8 cellular contexts compared by ENCODE assay signal in genomic region chr2:237904806-237905599, GRCh38. TPM values are rescaled to one million over a fixed set of nuclear protein-coding genes. Genes with fewer than 3 reads are reported as not detected.
DNase-seq lines count a peak whose midpoint lies in the region; ATAC-seq and TF ChIP-seq lines count a peak whose summit lies in the region.

No MANE protein-coding gene starts in this region.

- H3K4me3 ChIP-seq in breast epithelium (no peak overlapping the region), tibial nerve (no peak overlapping the region)

- no peak overlapping the region for H3K27ac Mint-ChIP-seq in MCF 10A (ENCODE audit: low read depth, unreplicated experiment)
- peak overlapping the region; percentile 76 for H3K27ac Mint-ChIP-seq in activated naive CD8-positive, alpha-beta T cell treated with anti-CD3 and anti-CD28 coated beads, Interleukin-2, amount 10 ng/mL, durations not matched to agents 7 days and 5 days

- H3K4me1 ChIP-seq in breast epithelium: no peaks in the 10 kb centered on the region
- H3K4me1 ChIP-seq in tibial nerve: peaks cover 0 to 13% (median 6%) of the 10 kb centered on the region in 4 donors

- H3K9me3 Mint-ChIP-seq in MCF 10A (ENCODE audit: unreplicated experiment): peaks cover 9% of the 10 kb centered on the region
- H3K9me3 Mint-ChIP-seq in activated naive CD8-positive, alpha-beta T cell treated with anti-CD3 and anti-CD28 coated beads, Interleukin-2, amount 10 ng/mL, durations not matched to agents 7 days and 5 days: peaks cover 11% of the 10 kb centered on the region

- no peak overlapping the region for H3K4me3 Mint-ChIP-seq in MCF 10A (ENCODE audit: unreplicated experiment)
- peak overlapping the region; percentile 50 for H3K4me3 Mint-ChIP-seq in activated naive CD8-positive, alpha-beta T cell treated with anti-CD3 and anti-CD28 coated beads, Interleukin-2, amount 10 ng/mL, durations not matched to agents 7 days and 5 days

- H3K27ac ChIP-seq in breast epithelium: peak overlapping the region; percentile 55 to 83
- H3K27ac ChIP-seq in tibial nerve: peak overlapping the region; percentile 25 to 86 (median 58)

- ATAC-seq in activated naive CD8-positive, alpha-beta T cell treated with anti-CD3 and anti-CD28 coated beads, Interleukin-2, amount 10 ng/mL, durations not matched to agents 7 days and 5 days (ENCODE audit: low read depth): peak; percentile 29
- no peak for ATAC-seq in GM21786 (IDR thresholded peaks at IDR 0.05; ENCODE audit: unreplicated experiment)

- WGBS in tibial nerve, 2 donors: 18 to 27% methylated on average over 16 of the region's 16 CpGs

- H3K36me3 ChIP-seq in breast epithelium (no peaks in the 10 kb centered on the region), tibial nerve (no peaks in the 10 kb centered on the region)

- peak in 1 of 2 donors; percentile 57 for TF ChIP-seq EP300 in tibial nerve (IDR thresholded peaks at IDR 0.05)

- no peak for TF ChIP-seq POLR2A in breast epithelium (IDR thresholded peaks at IDR 0.05)
- TF ChIP-seq POLR2A in tibial nerve (IDR thresholded peaks at IDR 0.05): no peak

- TF ChIP-seq CTCF in breast epithelium (IDR thresholded peaks at IDR 0.05) (no peak), MCF 10A (IDR thresholded peaks at IDR 0.05; ENCODE audit: unreplicated experiment) (no peak), tibial nerve (IDR thresholded peaks at IDR 0.05) (no peak)

- intact Hi-C loops in breast epithelium (cut with DNase I; ENCODE audit: low total_unique reads) (no loop called here), MCF 10A (cut with micrococcal nuclease) (no loop called here)

- DNase-seq in breast epithelium (ENCODE audit: low spot score in 2 of 2) (peak in 1 of 2 donors; percentile 28), MCF 10A (ENCODE audit: unreplicated experiment) (no peak), left kidney (ENCODE audit: low read depth, low spot score) (peak; percentile 35), tibial nerve (ENCODE audit: low spot score in 2 of 2) (no peak), NCI-H82 treated with DMSO at 0.1 percent for 48 hours (lab: John Stamatoyannopoulos, UW; ENCODE audit: unreplicated experiment) (no peak), midbrain (lab: John Stamatoyannopoulos, UW) (no peak)
- DNase-seq in activated naive CD8-positive, alpha-beta T cell treated with anti-CD3 and anti-CD28 coated beads, Interleukin-2, amount 10 ng/mL, durations not matched to agents 7 days and 5 days: no peak

- H3K36me3 Mint-ChIP-seq in MCF 10A (ENCODE audit: insufficient read depth, unreplicated experiment): peaks cover under 1% of the 10 kb centered on the region
- H3K36me3 Mint-ChIP-seq in activated naive CD8-positive, alpha-beta T cell treated with anti-CD3 and anti-CD28 coated beads, Interleukin-2, amount 10 ng/mL, durations not matched to agents 7 days and 5 days: peaks cover 9% of the 10 kb centered on the region

- no TSS peak for BruUV-seq in MCF 10A (replicated peaks; lab: Mats Ljungman, UMichigan)

- H3K27me3 Mint-ChIP-seq in MCF 10A (ENCODE audit: insufficient read depth, unreplicated experiment): no peaks in the 10 kb centered on the region
- no peaks in the 10 kb centered on the region for H3K27me3 Mint-ChIP-seq in activated naive CD8-positive, alpha-beta T cell treated with anti-CD3 and anti-CD28 coated beads, Interleukin-2, amount 10 ng/mL, durations not matched to agents 7 days and 5 days

- POLR2A ChIA-PET in MCF 10A (lab: Yijun Ruan, JAX): interaction anchor here (0.6 kb wide), 1 partner anchor 71 kb away, joined by 3 read pairs; no protein-coding TSS in a partner anchor
- POLR2A ChIA-PET in activated naive CD8-positive, alpha-beta T cell treated with anti-CD3 and anti-CD28 coated beads, Interleukin-2, amount 10 ng/mL, durations not matched to agents 7 days and 5 days (lab: Charles Lee): interaction anchor here (1.0 kb wide), 1 partner anchor 29 kb away, joined by 5 read pairs; no protein-coding TSS in a partner anchor

- CTCF ChIA-PET in MCF 10A (lab: Yijun Ruan, JAX): no interaction called here

- H3K9me3 ChIP-seq in breast epithelium (no peaks in the 10 kb centered on the region), tibial nerve (peaks cover 0 to 21% (median 3%) of the 10 kb centered on the region in 4 donors)

- H3K27me3 ChIP-seq in breast epithelium: no peaks in the 10 kb centered on the region
- no peaks in the 10 kb centered on the region for H3K27me3 ChIP-seq in tibial nerve

- no peaks in the 10 kb centered on the region for H3K4me1 Mint-ChIP-seq in MCF 10A (ENCODE audit: insufficient read depth, unreplicated experiment)
- peaks cover 29% of the 10 kb centered on the region for H3K4me1 Mint-ChIP-seq in activated naive CD8-positive, alpha-beta T cell treated with anti-CD3 and anti-CD28 coated beads, Interleukin-2, amount 10 ng/mL, durations not matched to agents 7 days and 5 days

RNA-seq across cellular contexts. Expression of gene RAMP1, which starts 45.6 kb away (rescaled TPM):
- total RNA-seq in breast epithelium: 10 to 100 TPM in 1 of 3 donors, 1 to 10 TPM in 1, not detected in 1; 8.2 to 25.9 TPM
- total RNA-seq in MCF 10A (2022): 4.3 and 11.2 TPM in 2 replicates
- total RNA-seq in activated naive CD8-positive, alpha-beta T cell treated with anti-CD3 and anti-CD28 coated beads, Interleukin-2, amount 10 ng/mL, durations not matched to agents 7 days and 5 days: 1 to 10 TPM in 1 of 2 experiments, under 1 TPM in 1; 0.68 to 1.1 TPM
- total RNA-seq in tibial nerve: 100 to 1,000 TPM in 1 of 4 donors, 10 to 100 TPM in 3; 60.6 to 105 (median 76.2) TPM
